In genomic region chr16:54102888-54103866, GRCh38 we compare ENCODE assay signal across 16 cellular contexts.
DNase-seq lines count a peak whose midpoint lies in the region; ATAC-seq and TF ChIP-seq lines count a peak whose summit lies in the region.
"Had no signal": no experiment of that assay in that cellular context is flagged by ENCODE, and none has a peak within 500 bp of the region (broad histone marks: within the 10 kb centered on the region; RNA-seq: fewer than 3 reads in every experiment).

No MANE protein-coding gene starts in this region.

- DNase-seq in DMS79 treated with DMSO at 0.1 percent for 48 hours (lab: John Stamatoyannopoulos, UW) (peak; percentile 26), hepatocyte (ENCODE audit: low spot score) (no peak), right lobe of liver (no peak), substantia nigra (lab: John Stamatoyannopoulos, UW) (no peak), posterior vena cava (ENCODE audit: low spot score) (no peak)
- DNase-seq in activated naive CD4-positive, alpha-beta T cell treated with anti-CD3 and anti-CD28 coated beads, Interleukin-2, amount 50 U/mL, for 72 hours (ENCODE audit: low spot score in 2 of 2), result no peak
- DNase-seq: ACHN; C1 segment of cervical spinal cord; CD4-positive, alpha-beta T cell; DMS153; GF-D8; GM23248; H7; IMR-90; KBM-7 had no signal

- no peaks in the 10 kb centered on the region for H4K20me1 ChIP-seq in BLaER1
- no peaks in the 10 kb centered on the region for H4K20me1 ChIP-seq in hepatocyte (ENCODE audit: insufficient read depth, poor library complexity, severe bottlenecking)

- H3K4me1 ChIP-seq in BLaER1 (peaks cover 5% of the 10 kb centered on the region), hepatocyte (ENCODE audit: insufficient read depth) (no peaks in the 10 kb centered on the region), right lobe of liver (peaks cover 0 to 6% (median 0%) of the 10 kb centered on the region in 4 donors)

- no peaks in the 10 kb centered on the region for H3K36me3 Mint-ChIP-seq in activated naive CD4-positive, alpha-beta T cell treated with anti-CD3 and anti-CD28 coated beads, Interleukin-2, amount 50 U/mL, for 72 hours

- no peaks in the 10 kb centered on the region for H3K9me3 Mint-ChIP-seq in activated naive CD4-positive, alpha-beta T cell treated with anti-CD3 and anti-CD28 coated beads, Interleukin-2, amount 50 U/mL, for 72 hours
- H3K9me3 Mint-ChIP-seq: CD4-positive, alpha-beta T cell had no signal

- H3K27ac ChIP-seq in BLaER1 (no peak overlapping the region), hepatocyte (peak overlapping the region; percentile 26), right lobe of liver (no peak overlapping the region), substantia nigra (ENCODE audit: low read depth, low read length, poor library complexity, severe bottlenecking) (no peak overlapping the region)
- H3K27ac ChIP-seq: GM23248 had no signal

- no peak for TF ChIP-seq POLR2A in right lobe of liver (IDR thresholded peaks at IDR 0.05)

- WGBS in hepatocyte (ENCODE audit: low lambda C conversion rate, missing lambda C conversion rate), result 51% methylated on average over 10 of the region's 10 CpGs
- 50% methylated on average over 8 of the region's 10 CpGs for WGBS in right lobe of liver (ENCODE audit: insufficient coverage, low coverage, low lambda C conversion rate, missing lambda C conversion rate)

- H3K27me3 ChIP-seq in BLaER1 (no peaks in the 10 kb centered on the region), hepatocyte (no peaks in the 10 kb centered on the region), right lobe of liver (no peaks in the 10 kb centered on the region)

- no peak overlapping the region for H3K9ac ChIP-seq in BLaER1
- H3K9ac ChIP-seq: GM23248 had no signal

- H3K4me3 ChIP-seq in BLaER1, result no peak overlapping the region
- no peak overlapping the region for H3K4me3 ChIP-seq in hepatocyte
- H3K4me3 ChIP-seq in right lobe of liver, result no peak overlapping the region
- H3K4me3 ChIP-seq: GM23248 had no signal

- no peaks in the 10 kb centered on the region for H3K79me2 ChIP-seq in hepatocyte

- TF ChIP-seq CTCF in hepatocyte (IDR thresholded peaks at IDR 0.05; ENCODE audit: poor library complexity) (no peak), right lobe of liver (IDR thresholded peaks at IDR 0.05) (no peak)

- H3K9me3 ChIP-seq in BLaER1 (peaks cover 5% of the 10 kb centered on the region; the same call in 1 of the 2 replicates), hepatocyte (ENCODE audit: low read depth) (no peaks in the 10 kb centered on the region), right lobe of liver (no peaks in the 10 kb centered on the region)

- no peaks in the 10 kb centered on the region for H3K9me2 ChIP-seq in hepatocyte (replicated peaks; ENCODE audit: insufficient read depth)

- peak; percentile 51 to 83 (median 62) for ATAC-seq in right lobe of liver
- ATAC-seq in activated naive CD4-positive, alpha-beta T cell treated with anti-CD3 and anti-CD28 coated beads, Interleukin-2, amount 50 U/mL, for 72 hours, result no peak

- intact Hi-C loops in right lobe of liver (cut with DNase I) (no loop called here), posterior vena cava (cut with DNase I) (no loop called here)

- H3K4me2 ChIP-seq in BLaER1, result peak overlapping the region; percentile 17; the same call in 1 of the 2 replicates
- H3K4me2 ChIP-seq in hepatocyte, result no peak overlapping the region

- no peak overlapping the region for H3K27ac Mint-ChIP-seq in activated naive CD4-positive, alpha-beta T cell treated with anti-CD3 and anti-CD28 coated beads, Interleukin-2, amount 50 U/mL, for 72 hours
- H3K27ac Mint-ChIP-seq: CD4-positive, alpha-beta T cell had no signal

- no peaks in the 10 kb centered on the region for H3K36me3 ChIP-seq in BLaER1
- H3K36me3 ChIP-seq in hepatocyte (replicated peaks; ENCODE audit: insufficient read depth, low read depth), result no peaks in the 10 kb centered on the region
- H3K36me3 ChIP-seq in right lobe of liver, result no peaks in the 10 kb centered on the region

- H2AFZ ChIP-seq in hepatocyte, result no peak overlapping the region
- H2AFZ ChIP-seq: GM23248 had no signal

Comparison
In these comparisons a context has a peak if more than half of its experiments do, and no peak if none do; other contexts are left out.
1. ATAC-seq: peak in right lobe of liver (4 of 4); none in activated naive CD4-positive, alpha-beta T cell treated with anti-CD3 and anti-CD28 coated beads, Interleukin-2, amount 50 U/mL, for 72 hours (0 of 2).